Comparison of ENCODE assay signal across 8 cellular contexts in the genomic region with DNA sequence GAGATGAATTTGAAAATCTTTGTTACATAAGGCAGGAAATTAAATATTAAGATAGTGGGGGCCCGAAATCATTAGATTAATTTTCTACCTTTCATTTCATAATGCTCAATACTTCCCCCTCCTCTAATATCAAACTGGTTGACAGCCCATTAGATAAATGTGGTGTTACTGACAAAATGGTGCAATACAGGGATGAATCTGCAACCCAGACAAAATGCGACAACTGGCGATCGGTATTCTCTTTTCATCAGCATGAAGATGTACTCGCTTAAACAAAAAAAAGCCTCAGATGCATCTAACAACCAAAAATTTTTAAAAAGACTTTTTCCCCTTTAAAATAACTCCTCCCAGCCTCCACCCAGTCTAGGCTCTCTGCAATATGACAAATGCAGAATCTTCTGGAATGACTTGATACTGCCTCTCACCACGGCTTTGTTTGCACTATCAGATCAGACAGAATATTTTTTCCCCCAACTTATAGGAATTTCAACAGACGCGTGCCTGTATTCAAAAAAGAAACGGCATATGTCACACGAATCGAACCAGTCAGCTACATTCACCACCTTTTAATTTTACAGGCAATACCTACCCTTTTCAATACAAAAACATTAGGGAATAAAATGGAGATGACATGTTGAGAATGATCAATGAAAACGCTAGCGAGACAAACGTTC. TPM values are rescaled to one million over a fixed set of nuclear protein-coding genes. Genes with fewer than 3 reads are reported as not detected.
DNase-seq lines count a peak whose midpoint lies in the region; ATAC-seq and TF ChIP-seq lines count a peak whose summit lies in the region.

No MANE protein-coding gene starts in this region.

- dilution Hi-C loops in IMR-90 (cut with HindIII; ENCODE audit: low sequenced_read_pairs, unreplicated experiment): no loop called here

- H4K20me1 ChIP-seq in IMR-90 (ENCODE audit: insufficient read depth, low read length): peaks cover 63% of the 10 kb centered on the region

- H3K18ac ChIP-seq in IMR-90 (ENCODE audit: low read depth, low read length): peak overlapping the region; percentile 50; the same call in 1 of the 2 replicates

- peak overlapping the region; percentile 100 for H2AK9ac ChIP-seq in IMR-90 (replicated peaks; ENCODE audit: low read depth, low read length, poor library complexity)

- H3K79me1 ChIP-seq in IMR-90 (ENCODE audit: low read depth in 1 of 2, low read length in 2 of 2): peaks cover 0 to 17% of the 10 kb centered on the region in 2 experiments; a peak in 2 of 4 replicates

- H3K14ac ChIP-seq in IMR-90 (replicated peaks; ENCODE audit: low read depth, low read length): peak overlapping the region; percentile 83

- peaks cover 10% of the 10 kb centered on the region for H3K4me1 ChIP-seq in IMR-90 (ENCODE audit: control insufficient read depth, insufficient read depth, low read length)
- H3K4me1 ChIP-seq in uterus: no peaks in the 10 kb centered on the region

- H2BK5ac ChIP-seq in IMR-90 (ENCODE audit: low read depth, low read length, poor library complexity, severe bottlenecking): peak overlapping the region; percentile 87

- no peak for TF ChIP-seq POLR2A in IMR-90 (IDR thresholded peaks at IDR 0.05; ENCODE audit: low read depth, low read length)
- TF ChIP-seq POLR2A in uterus (IDR thresholded peaks at IDR 0.05): no peak

- H3K4ac ChIP-seq in IMR-90 (ENCODE audit: low read depth, low read length): peak overlapping the region; percentile 76

- H3K9me1 ChIP-seq in IMR-90 (ENCODE audit: insufficient read depth, low read length): peaks cover 8% of the 10 kb centered on the region

- H3K36me3 ChIP-seq in IMR-90 (ENCODE audit: control insufficient read depth, insufficient read depth, low read length) (peaks cover 10% of the 10 kb centered on the region), uterus (no peaks in the 10 kb centered on the region)

- H4K8ac ChIP-seq in IMR-90 (ENCODE audit: low read depth in 2 of 2, low read length in 2 of 2): peak overlapping the region in 1 of 2 experiments; percentile 50; a peak in 2 of 4 replicates

- peak overlapping the region; percentile 23; the same call in 1 of the 2 replicates for H4K5ac ChIP-seq in IMR-90 (ENCODE audit: low read depth, low read length)

- H3K4me3 ChIP-seq in IMR-90 (ENCODE audit: insufficient read depth, low read depth, low read length) (peak overlapping the region; percentile 98), astrocyte of the cerebellum (ENCODE audit: low read depth, low read length) (peak overlapping the region; percentile 67), uterus (peak overlapping the region; percentile 85 to 92)

- H2BK20ac ChIP-seq in IMR-90 (ENCODE audit: low read depth, low read length): no peak overlapping the region

- no peak overlapping the region for H2AFZ ChIP-seq in IMR-90 (replicated peaks; ENCODE audit: low read length, poor library complexity)

- H3K9me3 ChIP-seq in IMR-90 (ENCODE audit: control insufficient read depth, insufficient read depth, low read length) (no peaks in the 10 kb centered on the region), uterus (no peaks in the 10 kb centered on the region)

- in situ Hi-C loops in ACHN (cut with HindIII; ENCODE audit: low pct_ligation_motif_present, low pct_unique_long_range_greater_than_20kb, low sequenced_read_pairs): no loop called here
- in situ Hi-C loops in IMR-90 (cut with MboI; ENCODE audit: low sequenced_read_pairs): no loop called here
- in situ Hi-C loops in astrocyte of the cerebellum (cut with HindIII; ENCODE audit: low sequenced_read_pairs): no loop called here

- TSS peak; percentile 54 for BruUV-seq in IMR-90 (replicated peaks; lab: Mats Ljungman, UMichigan)

- H2BK15ac ChIP-seq in IMR-90 (ENCODE audit: low read depth, low read length): no peak overlapping the region

- H3K27me3 ChIP-seq in IMR-90 (ENCODE audit: control insufficient read depth, insufficient read depth, low read length): no peaks in the 10 kb centered on the region
- H3K27me3 ChIP-seq in uterus: no peaks in the 10 kb centered on the region

- H3K4me2 ChIP-seq in IMR-90 (ENCODE audit: low read depth, low read length): peak overlapping the region; percentile 96

- peak overlapping the region; percentile 56 for H3K56ac ChIP-seq in IMR-90 (ENCODE audit: extremely low read depth, insufficient read depth, low read length)

- CTCF ChIA-PET in IMR-90 (lab: Yijun Ruan, JAX): no interaction called here

- WGBS in IMR-90 (ENCODE audit: extremely low coverage in 2 of 2, insufficient read length in 1 of 2), 2 experiments: 0% methylated on average over 4 of the region's 14 CpGs; no CpG with 5 or more reads in 1 of the 2 experiments

- 0 out of 2 replicates have a peak overlapping the region, but pooled peaks have one; percentile 29 for H2BK120ac ChIP-seq in IMR-90 (ENCODE audit: low read depth, low read length)

- no peak for TF ChIP-seq RAD21 in IMR-90 (IDR thresholded peaks at IDR 0.05; ENCODE audit: low read length)

- H3K9ac ChIP-seq in IMR-90 (ENCODE audit: low read depth, low read length): peak overlapping the region; percentile 92

- intact Hi-C loops in IMR-90 (cut with micrococcal nuclease): loop anchor here (2.0 to 5.0 kb wide), 2 partner anchors 19 to 40 kb away; no protein-coding TSS in a partner anchor
- intact Hi-C loops in uterus (cut with DNase I; ENCODE audit: low total_unique reads): no loop called here

- TF ChIP-seq CTCF in IMR-90 (conservative IDR thresholded peaks at IDR 0.05; ENCODE audit: low read depth, low read length) (no peak), astrocyte of the cerebellum (IDR thresholded peaks at IDR 0.05; ENCODE audit: low read depth, low read length, missing control alignments) (no peak), uterus (IDR thresholded peaks at IDR 0.05) (no peak)

- peak; percentile 26 for DNase-seq in ACHN
- DNase-seq in IMR-90: no peak
- no peak for DNase-seq in astrocyte of the cerebellum (ENCODE audit: low read depth)
- DNase-seq in medulla oblongata (ENCODE audit: extremely low spot score): peak; percentile 64
- DNase-seq in uterus: no peak
- DNase-seq in NCI-H510A treated with DMSO at 0.1 percent for 48 hours (lab: John Stamatoyannopoulos, UW): no peak
- no peak for DNase-seq in glomerular visceral epithelial cell (ENCODE audit: extremely low spot score)

- H2AK5ac ChIP-seq in IMR-90 (ENCODE audit: low read depth, low read length): peak overlapping the region; percentile 29; the same call in 1 of the 2 replicates

- H3K27ac ChIP-seq in IMR-90 (ENCODE audit: insufficient read depth, low read length): peak overlapping the region; percentile 97
- H3K27ac ChIP-seq in uterus: peak overlapping the region; percentile 95 to 99

- POLR2A ChIA-PET in IMR-90 (lab: Charles Lee; ENCODE audit: unreplicated experiment): no interaction called here

- peak overlapping the region; percentile 20; the same call in 1 of the 2 replicates for H4K91ac ChIP-seq in IMR-90 (ENCODE audit: insufficient read depth, low read depth, low read length)

- H3K23ac ChIP-seq in IMR-90 (ENCODE audit: low read depth, low read length): peak overlapping the region; percentile 99

- ATAC-seq in IMR-90 (ENCODE audit: low read depth): no peak
- no peak for ATAC-seq in GM18858 (IDR thresholded peaks at IDR 0.05; ENCODE audit: unreplicated experiment)

TF ChIP-seq in IMR-90, 13 proteins besides CTCF, POLR2A, EP300 and RAD21:
- no peak for TF ChIP-seq MAZ (IDR thresholded peaks at IDR 0.05; ENCODE audit: borderline replicate concordance, low read depth, low read length)
- peak; percentile 45 for TF ChIP-seq MAFK (IDR thresholded peaks at IDR 0.05; ENCODE audit: low read depth, low read length)
- no peak for TF ChIP-seq RCOR1 (IDR thresholded peaks at IDR 0.05; ENCODE audit: insufficient replicate concordance, low read length)
- peak; percentile 39; the same call in 1 of the 2 replicates for TF ChIP-seq CEBPB (IDR thresholded peaks at IDR 0.05; ENCODE audit: low read depth, low read length)
- peak; percentile 19; the same call in 1 of the 2 replicates for TF ChIP-seq CHD1 (IDR thresholded peaks at IDR 0.05; ENCODE audit: low read depth, low read length)
- no peak for TF ChIP-seq FOS (IDR thresholded peaks at IDR 0.05; ENCODE audit: low read depth, low read length)

RNA-seq across cellular contexts. Expression of gene YWHAG, which starts 1.3 kb away (rescaled TPM):
- total RNA-seq in IMR-90 (2012; rRNA removed) (40.1 and 58.6 TPM in 2 replicates), uterus (100 to 1,000 TPM in 1 of 4 donors, 10 to 100 TPM in 3; 17.9 to 109 (median 50.4) TPM)
- 56.9 and 64.9 TPM in 2 replicates for polyA plus RNA-seq in IMR-90 (2012; rRNA removed)
- 26.6 and 33.4 TPM in 2 replicates for polyA plus RNA-seq in IMR-90 (2012; cell fraction: cytosol; rRNA removed)
- polyA plus RNA-seq in IMR-90 (2012; cell fraction: nucleus; rRNA removed; ENCODE audit: low replicate concordance): 15.8 and 33.2 TPM in 2 replicates

RNA-seq across cellular contexts. Expression of gene SSC4D, which starts 52.0 kb away (rescaled TPM):
- total RNA-seq in IMR-90 (2012; rRNA removed): 0.36 and 0.56 TPM in 2 replicates
- polyA plus RNA-seq in IMR-90 (2012; rRNA removed): 0.63 and 0.70 TPM in 2 replicates
- polyA plus RNA-seq in IMR-90 (2012; cell fraction: cytosol; rRNA removed): 0.35 and 0.97 TPM in 2 replicates
- polyA plus RNA-seq in IMR-90 (2012; cell fraction: nucleus; rRNA removed; ENCODE audit: low replicate concordance): 1.1 TPM in 2 replicates
- total RNA-seq in uterus: 1 to 10 TPM in 1 of 4 donors, under 1 TPM in 1, not detected in 2; 0.37 to 1.0 TPM

RNA-seq across cellular contexts. Expression of gene HSPB1, which starts 55.0 kb away (rescaled TPM):
- total RNA-seq in IMR-90 (2012; rRNA removed): 33.2 and 48.6 TPM in 2 replicates
- 1,363 and 1,841 TPM in 2 replicates for polyA plus RNA-seq in IMR-90 (2012; rRNA removed)
- 2,238 and 2,632 TPM in 2 replicates for polyA plus RNA-seq in IMR-90 (2012; cell fraction: cytosol; rRNA removed)
- polyA plus RNA-seq in IMR-90 (2012; cell fraction: nucleus; rRNA removed; ENCODE audit: low replicate concordance): 412 and 1,178 TPM in 2 replicates
- total RNA-seq in uterus: 1,000 to 10,000 TPM in 1 of 4 donors, 100 to 1,000 TPM in 2, 10 to 100 TPM in 1; 28.8 to 1,391 (median 758) TPM

Comparison
In these comparisons a context has a peak if more than half of its experiments do, and no peak if none do; other contexts are left out.
1. DNase-seq: peak in ACHN (single experiment) and medulla oblongata (single experiment); none in IMR-90 (single experiment), astrocyte of the cerebellum (single experiment), uterus (0 of 2), NCI-H510A treated with DMSO at 0.1 percent for 48 hours (single experiment) and glomerular visceral epithelial cell (single experiment).
2. Peak in every context shown above with its lines, with median percentiles within 50 percentile points of each other: H3K4me3 ChIP-seq.